Comparison of ENCODE assay signal across 18 cellular contexts in genomic region chr4:57220172-57220571, GRCh38.
"Had no signal": no experiment of that assay in that cellular context is flagged by ENCODE, and none has a peak within 500 bp of the region (broad histone marks: within the 10 kb centered on the region; RNA-seq: fewer than 3 reads in every experiment).

No MANE protein-coding gene starts in this region.

- H3K36me3 ChIP-seq: gastroesophageal sphincter, heart right ventricle, right lobe of liver, suprapubic skin had no signal

- H3K4me2 ChIP-seq: smooth muscle cell had no signal

- H3K27ac ChIP-seq: dorsolateral prefrontal cortex, gastroesophageal sphincter, heart right ventricle, psoas muscle, right lobe of liver, suprapubic skin had no signal

- ATAC-seq: gastroesophageal sphincter, heart right ventricle, left colon, psoas muscle, right lobe of liver had no signal

- H3K9me3 ChIP-seq: gastroesophageal sphincter, psoas muscle, right lobe of liver, suprapubic skin had no signal

- H3K4me1 ChIP-seq: gastroesophageal sphincter, heart right ventricle, psoas muscle, right lobe of liver, suprapubic skin had no signal

- H3K4me3 ChIP-seq: dorsolateral prefrontal cortex, gastroesophageal sphincter, heart right ventricle, lung, psoas muscle, right lobe of liver, smooth muscle cell, suprapubic skin had no signal

- H3K27me3 ChIP-seq: dorsolateral prefrontal cortex, gastroesophageal sphincter, heart right ventricle, right lobe of liver, suprapubic skin had no signal

- DNase-seq: activated B cell treated with CpG ODN at 0.5 μM for 24 hours; activated CD4-positive, alpha-beta T cell treated with anti-CD3 and anti-CD28 coated beads, Interleukin-2, amount 10 ng/mL, durations not matched to agents 7 days and 5 days; activated CD8-positive, alpha-beta memory T cell treated with anti-CD3 and anti-CD28 coated beads for 24 hours; activated gamma-delta T cell treated with Interleukin-2 at 50 U/mL for 16 hours; amniotic stem cell; dorsolateral prefrontal cortex; erythroblast; heart right ventricle; left colon; psoas muscle; right lobe of liver; stimulated activated CD4-positive, alpha-beta T cell treated with anti-CD3 and anti-CD28 coated beads, Interleukin-4, amount 100 ng/mL, for 4 hours; stimulated activated CD8-positive, alpha-beta memory T cell treated with anti-CD3 and anti-CD28 coated beads, Interleukin-4, amount 100 ng/mL, for 48 hours; trophoblast cell had no signal
